1 cellular context compared by ENCODE assay signal in the genomic region with DNA sequence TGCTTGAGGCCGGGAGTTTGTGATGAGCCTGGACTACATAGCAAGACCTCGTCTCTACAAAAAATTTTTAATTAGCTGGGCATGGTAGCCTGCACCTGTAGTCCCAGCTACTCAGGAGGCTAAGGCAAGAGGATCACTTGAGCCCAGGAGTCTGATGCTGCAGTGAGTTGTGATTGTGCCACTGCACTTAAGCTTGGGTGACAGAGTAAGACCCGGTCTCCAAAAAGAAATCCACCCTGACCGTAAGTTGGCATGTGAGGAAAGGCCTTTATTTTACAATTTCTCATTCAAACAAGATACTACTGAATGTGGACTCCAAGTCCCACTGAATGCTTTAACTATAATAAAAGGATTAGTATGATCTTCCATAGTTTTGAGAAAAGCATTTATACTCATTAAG.
TF ChIP-seq lines count a peak whose summit lies in the region.

No MANE protein-coding gene starts in this region.

TF ChIP-seq in K562, 482 proteins besides CTCF, POLR2A, EP300 and RAD21:
- TF ChIP-seq, protein P1, sequence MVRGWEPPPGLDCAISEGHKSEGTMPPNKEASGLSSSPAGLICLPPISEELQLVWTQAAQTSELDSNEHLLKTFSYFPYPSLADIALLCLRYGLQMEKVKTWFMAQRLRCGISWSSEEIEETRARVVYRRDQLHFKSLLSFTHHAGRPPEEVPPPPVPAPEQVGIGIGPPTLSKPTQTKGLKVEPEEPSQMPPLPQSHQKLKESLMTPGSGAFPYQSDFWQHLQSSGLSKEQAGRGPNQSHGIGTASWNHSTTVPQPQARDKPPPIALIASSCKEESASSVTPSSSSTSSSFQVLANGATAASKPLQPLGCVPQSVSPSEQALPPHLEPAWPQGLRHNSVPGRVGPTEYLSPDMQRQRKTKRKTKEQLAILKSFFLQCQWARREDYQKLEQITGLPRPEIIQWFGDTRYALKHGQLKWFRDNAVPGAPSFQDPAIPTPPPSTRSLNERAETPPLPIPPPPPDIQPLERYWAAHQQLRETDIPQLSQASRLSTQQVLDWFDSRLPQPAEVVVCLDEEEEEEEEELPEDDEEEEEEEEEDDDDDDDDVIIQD (CRISPR knock-in tag; IDR thresholded peaks at IDR 0.05) = no peak
- TF ChIP-seq POLR2AphosphoS2 (IDR thresholded peaks at IDR 0.05; ENCODE audit: low read length) (0 out of 2 replicates have a peak, but pooled peaks have one; percentile 37), CBX3 (IDR thresholded peaks at IDR 0.05; ENCODE audit: borderline replicate concordance in 1 of 2, low read length in 2 of 2) (no peak)
- TF ChIP-seq, protein P2, sequence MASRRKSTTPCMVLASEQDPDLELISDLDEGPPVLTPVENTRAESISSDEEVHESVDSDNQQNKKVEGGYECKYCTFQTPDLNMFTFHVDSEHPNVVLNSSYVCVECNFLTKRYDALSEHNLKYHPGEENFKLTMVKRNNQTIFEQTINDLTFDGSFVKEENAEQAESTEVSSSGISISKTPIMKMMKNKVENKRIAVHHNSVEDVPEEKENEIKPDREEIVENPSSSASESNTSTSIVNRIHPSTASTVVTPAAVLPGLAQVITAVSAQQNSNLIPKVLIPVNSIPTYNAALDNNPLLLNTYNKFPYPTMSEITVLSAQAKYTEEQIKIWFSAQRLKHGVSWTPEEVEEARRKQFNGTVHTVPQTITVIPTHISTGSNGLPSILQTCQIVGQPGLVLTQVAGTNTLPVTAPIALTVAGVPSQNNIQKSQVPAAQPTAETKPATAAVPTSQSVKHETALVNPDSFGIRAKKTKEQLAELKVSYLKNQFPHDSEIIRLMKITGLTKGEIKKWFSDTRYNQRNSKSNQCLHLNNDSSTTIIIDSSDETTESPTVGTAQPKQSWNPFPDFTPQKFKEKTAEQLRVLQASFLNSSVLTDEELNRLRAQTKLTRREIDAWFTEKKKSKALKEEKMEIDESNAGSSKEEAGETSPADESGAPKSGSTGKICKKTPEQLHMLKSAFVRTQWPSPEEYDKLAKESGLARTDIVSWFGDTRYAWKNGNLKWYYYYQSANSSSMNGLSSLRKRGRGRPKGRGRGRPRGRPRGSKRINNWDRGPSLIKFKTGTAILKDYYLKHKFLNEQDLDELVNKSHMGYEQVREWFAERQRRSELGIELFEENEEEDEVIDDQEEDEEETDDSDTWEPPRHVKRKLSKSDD (conservative IDR thresholded peaks at IDR 0.05; ENCODE audit: low read length) = no peak
